8 cellular contexts compared by ENCODE assay signal in the genomic region with DNA sequence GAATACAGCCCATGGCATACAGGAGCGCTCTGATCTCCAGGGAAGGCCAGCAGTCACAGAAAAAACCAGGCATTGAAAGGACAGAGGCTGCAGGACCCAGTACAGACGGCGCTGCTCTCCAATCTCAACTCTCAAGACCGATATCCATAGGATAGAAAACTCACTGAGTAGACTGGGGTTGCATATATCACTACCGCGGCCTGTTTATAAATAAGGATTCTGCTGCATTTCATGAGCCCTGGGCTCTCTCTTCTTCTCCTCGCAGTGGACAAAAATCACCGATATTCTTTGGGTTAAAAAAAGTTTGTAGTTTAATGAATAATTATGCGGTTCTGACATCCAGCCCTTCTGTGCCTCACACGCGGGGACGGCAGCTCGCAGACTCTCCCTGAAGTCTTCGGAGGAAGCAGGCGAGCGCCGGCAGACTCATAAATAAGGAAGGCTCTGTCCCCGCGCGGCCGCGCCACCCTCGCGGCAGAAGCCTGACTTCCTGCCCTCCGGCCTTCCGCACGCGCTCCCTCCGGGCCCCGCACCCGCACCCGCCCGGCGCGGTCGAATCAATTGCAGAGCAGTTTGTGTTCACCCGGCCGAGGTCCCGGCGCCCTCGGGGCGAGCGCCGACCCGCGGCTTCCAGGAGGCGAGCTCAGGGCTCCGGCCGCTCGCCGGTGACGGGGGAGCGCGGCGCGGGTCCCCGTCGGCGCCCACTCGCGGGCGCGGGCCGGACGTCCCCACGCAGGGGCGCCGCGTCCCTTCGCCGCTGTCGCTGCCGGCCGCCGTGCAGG. TPM values are rescaled to one million over a fixed set of nuclear protein-coding genes. Genes with fewer than 3 reads are reported as not detected.
A peak's percentile ranks its signal among the peaks of the same experiment; 100 is the strongest.
DNase-seq lines count a peak whose midpoint lies in the region; ATAC-seq and TF ChIP-seq lines count a peak whose summit lies in the region.

A gene with protein sequence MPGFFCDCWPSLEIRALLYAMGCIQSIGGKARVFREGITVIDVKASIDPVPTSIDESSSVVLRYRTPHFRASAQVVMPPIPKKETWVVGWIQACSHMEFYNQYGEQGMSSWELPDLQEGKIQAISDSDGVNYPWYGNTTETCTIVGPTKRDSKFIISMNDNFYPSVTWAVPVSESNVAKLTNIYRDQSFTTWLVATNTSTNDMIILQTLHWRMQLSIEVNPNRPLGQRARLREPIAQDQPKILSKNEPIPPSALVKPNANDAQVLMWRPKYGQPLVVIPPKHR (minus strand): TSS at position 404 of the 782 bp plus-strand sequence. CDS start 331 bp downstream, at position 73.

- no peak within 1 kb of the TSS for H3K27ac Mint-ChIP-seq in neural progenitor cell

- H3K4me1 ChIP-seq in HUES6 (ENCODE audit: control insufficient read depth, insufficient read depth, low read length) = peaks cover 22% of the 10 kb centered on the region
- H3K4me1 ChIP-seq in neural progenitor cell = peaks cover 19% of the 10 kb centered on the region

- CTCF ChIA-PET in BJ (lab: Yijun Ruan, JAX) = interaction anchor here (1.0 kb wide), 1 partner anchor 60 kb away, joined by 4 read pairs; no protein-coding TSS in a partner anchor

- H3K27ac ChIP-seq in HUES6 (ENCODE audit: low read depth, low read length) = no peak within 1 kb of the TSS
- no peak within 1 kb of the TSS for H3K27ac ChIP-seq in neural progenitor cell

- H3K27me3 Mint-ChIP-seq in neural progenitor cell (ENCODE audit: insufficient read depth, low read depth) = peaks cover 27% of the 10 kb centered on the region

- H3K36me3 ChIP-seq in BJ (ENCODE audit: control insufficient read depth, insufficient read depth, low read length) = no peaks in the 10 kb centered on the region
- H3K36me3 ChIP-seq in HUES6 (ENCODE audit: control insufficient read depth, insufficient read depth, low read length) = no peaks in the 10 kb centered on the region
- H3K36me3 ChIP-seq in neural progenitor cell = no peaks in the 10 kb centered on the region

- no peaks in the 10 kb centered on the region for H3K36me3 Mint-ChIP-seq in neural progenitor cell

- H3K4me2 ChIP-seq in neural progenitor cell = peak within 1 kb of the TSS; percentile 99

- no peak for DNase-seq in BJ (ENCODE audit: low read depth)
- peak; percentile 62 to 63 for DNase-seq in activated CD4-positive, alpha-beta T cell treated with anti-CD3 and anti-CD28 coated beads, Interleukin-2, amount 50 U/mL, for 48 hours
- no peak for DNase-seq in fibroblast of the aortic adventitia (ENCODE audit: low read depth)
- DNase-seq in neural progenitor cell (ENCODE audit: low spot score) = peak; percentile 63
- no peak for DNase-seq in T-helper 9 cell
- DNase-seq in glomerular visceral epithelial cell (ENCODE audit: extremely low spot score) = no peak

- H3K27me3 ChIP-seq in BJ (ENCODE audit: control insufficient read depth, insufficient read depth, low read length) = peaks cover 17% of the 10 kb centered on the region
- peaks cover 47% of the 10 kb centered on the region for H3K27me3 ChIP-seq in HUES6 (ENCODE audit: control insufficient read depth, insufficient read depth, low read length)
- peaks cover 49% of the 10 kb centered on the region for H3K27me3 ChIP-seq in neural progenitor cell

- H3K9me3 ChIP-seq in HUES6 (ENCODE audit: control insufficient read depth, insufficient read depth, low read depth, low read length) (no peaks in the 10 kb centered on the region), neural progenitor cell (ENCODE audit: low read depth) (no peaks in the 10 kb centered on the region)

- peaks cover 17% of the 10 kb centered on the region for H3F3A ChIP-seq in neural progenitor cell (ENCODE audit: low read depth)

- H4K20me1 ChIP-seq in neural progenitor cell (ENCODE audit: low read depth) = peaks cover 12% of the 10 kb centered on the region

- H3K9ac ChIP-seq in HUES6 (ENCODE audit: low read length) (no peak within 1 kb of the TSS), neural progenitor cell (no peak within 1 kb of the TSS)

- H3K4me3 ChIP-seq in BJ (ENCODE audit: low read depth, low read length) (peak within 1 kb of the TSS; percentile 35), HUES6 (ENCODE audit: low read depth, low read length) (peak within 1 kb of the TSS; percentile 65), fibroblast of the aortic adventitia (ENCODE audit: low read depth, low read length) (peak within 1 kb of the TSS; percentile 57), neural progenitor cell (peak within 1 kb of the TSS; percentile 81)

- peaks cover 22% of the 10 kb centered on the region for H3K4me1 Mint-ChIP-seq in neural progenitor cell

- no peak for ATAC-seq in HG03432 (IDR thresholded peaks at IDR 0.05; ENCODE audit: unreplicated experiment)

- H3K4me3 Mint-ChIP-seq in neural progenitor cell = peak within 1 kb of the TSS; percentile 79

- no peaks in the 10 kb centered on the region for H3K79me2 ChIP-seq in neural progenitor cell (ENCODE audit: low read depth)

- peak within 1 kb of the TSS; percentile 87 for H2AFZ ChIP-seq in neural progenitor cell (replicated peaks)

- TF ChIP-seq CTCF in BJ (IDR thresholded peaks at IDR 0.05; ENCODE audit: insufficient read depth, low read depth, low read length) (no peak), fibroblast of the aortic adventitia (IDR thresholded peaks at IDR 0.05; ENCODE audit: insufficient read depth, low read length) (no peak), neural progenitor cell (IDR thresholded peaks at IDR 0.05) (no peak)

- POLR2A ChIA-PET in BJ (lab: Charles Lee) = no interaction called here

- H3K9me3 Mint-ChIP-seq in neural progenitor cell = no peaks in the 10 kb centered on the region

RNA-seq across cellular contexts. Expression of the gene that starts here (rescaled TPM):
- 0.37 and 1.1 TPM in 2 replicates for polyA plus RNA-seq in BJ (2011; rRNA removed)
- 0.10 and 0.85 TPM in 2 replicates for polyA minus RNA-seq in BJ (2011; rRNA and poly(A)+ RNA removed)
- 0.25 and 0.36 TPM in 2 replicates for total RNA-seq in fibroblast of the aortic adventitia (ENCODE audit: low replicate concordance)
- 0.32 and 1.5 TPM in 2 replicates for total RNA-seq in neural progenitor cell (ENCODE audit: low replicate concordance)

Comparison
In these comparisons a context has a peak if more than half of its experiments do, and no peak if none do; other contexts are left out.
1. DNase-seq: peak in activated CD4-positive, alpha-beta T cell treated with anti-CD3 and anti-CD28 coated beads, Interleukin-2, amount 50 U/mL, for 48 hours (2 of 2) and neural progenitor cell (single experiment); none in BJ (single experiment), fibroblast of the aortic adventitia (single experiment), T-helper 9 cell (single experiment) and glomerular visceral epithelial cell (single experiment).
2. Peak in every context shown above with its lines, with median percentiles within 50 percentile points of each other: H3K4me3 ChIP-seq.